ENCODE assay signal across 1 cellular context in the genomic region with DNA sequence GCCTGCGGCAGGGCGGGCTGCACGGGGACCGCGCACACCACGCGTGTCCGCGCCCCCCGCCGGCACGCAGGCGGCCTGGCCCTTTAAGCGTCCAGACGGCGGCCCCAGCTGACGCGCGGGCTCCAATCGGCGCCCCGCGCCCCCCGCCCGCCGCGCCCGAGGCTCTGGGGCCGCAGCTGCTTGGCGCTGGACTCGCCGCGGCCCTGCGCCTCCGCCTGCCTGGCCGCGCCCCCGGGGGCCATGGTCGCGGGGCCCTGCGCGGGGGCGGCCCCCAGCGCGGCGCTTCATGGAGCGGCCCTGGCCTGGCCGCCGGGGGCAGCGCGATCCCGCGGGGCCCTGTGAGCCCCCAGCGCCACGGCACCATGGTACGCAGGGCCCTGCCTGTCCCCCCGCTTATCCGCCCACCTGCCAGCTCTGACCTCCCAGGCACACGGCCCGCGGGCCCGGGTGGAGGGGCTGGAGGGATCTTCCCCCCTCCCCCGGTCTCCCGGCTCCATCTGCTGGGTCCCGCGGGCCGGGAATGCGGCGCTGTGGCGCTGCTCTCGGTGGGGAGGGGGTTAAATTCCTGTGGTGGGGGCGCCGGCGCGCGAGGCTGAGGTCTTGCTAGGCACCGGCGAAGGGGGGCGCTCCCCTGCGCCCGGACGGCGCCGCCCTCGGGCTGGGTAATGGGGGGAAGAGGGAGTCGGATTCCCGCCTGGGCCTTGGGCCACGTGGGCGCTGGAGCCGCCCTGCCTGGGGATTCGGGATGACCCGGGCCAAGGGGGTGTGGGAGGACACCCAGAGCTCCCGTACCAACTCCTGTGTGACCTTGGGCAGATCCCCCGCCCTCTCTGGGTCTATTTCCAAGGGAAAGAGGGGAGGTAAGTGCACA.
A peak's percentile ranks its signal among the peaks of the same experiment; 100 is the strongest.
TF ChIP-seq lines count a peak whose summit lies in the region.

No MANE protein-coding gene starts in this region.

TF ChIP-seq in SK-N-SH, 30 proteins besides CTCF, POLR2A, EP300 and RAD21:
- TF ChIP-seq, protein P1, sequence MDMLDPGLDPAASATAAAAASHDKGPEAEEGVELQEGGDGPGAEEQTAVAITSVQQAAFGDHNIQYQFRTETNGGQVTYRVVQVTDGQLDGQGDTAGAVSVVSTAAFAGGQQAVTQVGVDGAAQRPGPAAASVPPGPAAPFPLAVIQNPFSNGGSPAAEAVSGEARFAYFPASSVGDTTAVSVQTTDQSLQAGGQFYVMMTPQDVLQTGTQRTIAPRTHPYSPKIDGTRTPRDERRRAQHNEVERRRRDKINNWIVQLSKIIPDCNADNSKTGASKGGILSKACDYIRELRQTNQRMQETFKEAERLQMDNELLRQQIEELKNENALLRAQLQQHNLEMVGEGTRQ (IDR thresholded peaks at IDR 0.05; ENCODE audit: borderline replicate concordance, low read depth, low read length) = peak; percentile 56
- TF ChIP-seq YY1 (IDR thresholded peaks at IDR 0.05; ENCODE audit: low read depth) (0 out of 2 replicates have a peak, but pooled peaks have one; percentile 31), GABPA (IDR thresholded peaks at IDR 0.05; ENCODE audit: low read depth) (no peak), NFIC (IDR thresholded peaks at IDR 0.05; ENCODE audit: borderline replicate concordance) (no peak), TEAD4 (IDR thresholded peaks at IDR 0.05; ENCODE audit: borderline replicate concordance, insufficient read depth) (peak; percentile 60), TAF1 (IDR thresholded peaks at IDR 0.05; ENCODE audit: borderline replicate concordance, low read depth, low read length) (no peak), SIN3A (IDR thresholded peaks at IDR 0.05; ENCODE audit: borderline replicate concordance, low read depth, low read length) (peak; percentile 52; the same call in 1 of the 2 replicates), EZH2phosphoT487 (IDR thresholded peaks at IDR 0.05; ENCODE audit: borderline replicate concordance, low read depth) (no peak), RCOR1 (IDR thresholded peaks at IDR 0.05; ENCODE audit: low read length) (no peak), MXI1 (IDR thresholded peaks at IDR 0.05; ENCODE audit: low read depth, low read length) (peak; percentile 41; the same call in 1 of the 2 replicates)
- TF ChIP-seq, protein P2, sequence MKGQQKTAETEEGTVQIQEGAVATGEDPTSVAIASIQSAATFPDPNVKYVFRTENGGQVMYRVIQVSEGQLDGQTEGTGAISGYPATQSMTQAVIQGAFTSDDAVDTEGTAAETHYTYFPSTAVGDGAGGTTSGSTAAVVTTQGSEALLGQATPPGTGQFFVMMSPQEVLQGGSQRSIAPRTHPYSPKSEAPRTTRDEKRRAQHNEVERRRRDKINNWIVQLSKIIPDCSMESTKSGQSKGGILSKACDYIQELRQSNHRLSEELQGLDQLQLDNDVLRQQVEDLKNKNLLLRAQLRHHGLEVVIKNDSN (IDR thresholded peaks at IDR 0.05; ENCODE audit: borderline replicate concordance, low read depth) = peak; percentile 77
- TF ChIP-seq, protein P3, sequence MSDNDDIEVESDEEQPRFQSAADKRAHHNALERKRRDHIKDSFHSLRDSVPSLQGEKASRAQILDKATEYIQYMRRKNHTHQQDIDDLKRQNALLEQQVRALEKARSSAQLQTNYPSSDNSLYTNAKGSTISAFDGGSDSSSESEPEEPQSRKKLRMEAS (IDR thresholded peaks at IDR 0.05; ENCODE audit: low read depth) = peak; percentile 92
- TF ChIP-seq, protein P4, sequence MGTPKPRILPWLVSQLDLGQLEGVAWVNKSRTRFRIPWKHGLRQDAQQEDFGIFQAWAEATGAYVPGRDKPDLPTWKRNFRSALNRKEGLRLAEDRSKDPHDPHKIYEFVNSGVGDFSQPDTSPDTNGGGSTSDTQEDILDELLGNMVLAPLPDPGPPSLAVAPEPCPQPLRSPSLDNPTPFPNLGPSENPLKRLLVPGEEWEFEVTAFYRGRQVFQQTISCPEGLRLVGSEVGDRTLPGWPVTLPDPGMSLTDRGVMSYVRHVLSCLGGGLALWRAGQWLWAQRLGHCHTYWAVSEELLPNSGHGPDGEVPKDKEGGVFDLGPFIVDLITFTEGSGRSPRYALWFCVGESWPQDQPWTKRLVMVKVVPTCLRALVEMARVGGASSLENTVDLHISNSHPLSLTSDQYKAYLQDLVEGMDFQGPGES (IDR thresholded peaks at IDR 0.05; ENCODE audit: low read depth, low read length) = no peak
- TF ChIP-seq, protein P5, sequence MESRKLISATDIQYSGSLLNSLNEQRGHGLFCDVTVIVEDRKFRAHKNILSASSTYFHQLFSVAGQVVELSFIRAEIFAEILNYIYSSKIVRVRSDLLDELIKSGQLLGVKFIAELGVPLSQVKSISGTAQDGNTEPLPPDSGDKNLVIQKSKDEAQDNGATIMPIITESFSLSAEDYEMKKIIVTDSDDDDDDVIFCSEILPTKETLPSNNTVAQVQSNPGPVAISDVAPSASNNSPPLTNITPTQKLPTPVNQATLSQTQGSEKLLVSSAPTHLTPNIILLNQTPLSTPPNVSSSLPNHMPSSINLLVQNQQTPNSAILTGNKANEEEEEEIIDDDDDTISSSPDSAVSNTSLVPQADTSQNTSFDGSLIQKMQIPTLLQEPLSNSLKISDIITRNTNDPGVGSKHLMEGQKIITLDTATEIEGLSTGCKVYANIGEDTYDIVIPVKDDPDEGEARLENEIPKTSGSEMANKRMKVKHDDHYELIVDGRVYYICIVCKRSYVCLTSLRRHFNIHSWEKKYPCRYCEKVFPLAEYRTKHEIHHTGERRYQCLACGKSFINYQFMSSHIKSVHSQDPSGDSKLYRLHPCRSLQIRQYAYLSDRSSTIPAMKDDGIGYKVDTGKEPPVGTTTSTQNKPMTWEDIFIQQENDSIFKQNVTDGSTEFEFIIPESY (IDR thresholded peaks at IDR 0.05; ENCODE audit: borderline replicate concordance, low read depth) = no peak
